7 cellular contexts compared by ENCODE assay signal in the genomic region with DNA sequence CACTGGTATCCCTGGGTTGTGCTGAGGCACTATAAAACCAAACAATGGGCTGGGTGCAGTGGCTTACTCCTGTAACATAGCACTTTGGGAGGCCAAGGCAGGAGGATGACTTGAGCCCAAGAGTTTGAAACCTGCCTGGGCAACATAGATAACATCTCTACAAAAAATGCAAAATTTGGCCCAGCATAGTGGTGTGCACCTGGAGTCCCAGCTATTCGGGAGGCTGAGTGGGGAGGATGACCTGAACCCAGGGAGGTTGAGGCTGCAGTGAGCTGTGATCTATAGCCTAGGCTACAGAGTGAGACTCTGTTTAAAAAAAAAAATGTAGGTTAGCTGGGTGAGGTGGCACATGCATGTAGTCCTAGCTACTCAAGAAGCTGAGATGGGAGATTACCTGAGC.
"Had no signal": no experiment of that assay in that cellular context is flagged by ENCODE, and none has a peak within 500 bp of the region (broad histone marks: within the 10 kb centered on the region; RNA-seq: fewer than 3 reads in every experiment).

No MANE protein-coding gene starts in this region.

- H3K36me3 ChIP-seq: HAP-1 had no signal

- ATAC-seq: HCT116 had no signal

- H3K27ac ChIP-seq: GM23248 had no signal

- H3K27ac Mint-ChIP-seq: HFFc6, IgD-negative memory B cell had no signal

- H3K4me3 Mint-ChIP-seq: HFFc6 had no signal

- DNase-seq: GM23248, GOT3, H7, HFFc6 had no signal

- H3K4me1 ChIP-seq: HAP-1 had no signal

- H3K9me3 ChIP-seq: HAP-1 had no signal

- H3K9me3 Mint-ChIP-seq: HFFc6, IgD-negative memory B cell had no signal

- H3K4me3 ChIP-seq: GM23248, HAP-1 had no signal

- H3K36me3 Mint-ChIP-seq: IgD-negative memory B cell had no signal
